Comparison of ENCODE assay signal across 8 cellular contexts in genomic region chr10:119597405-119598186, GRCh38. TPM values are rescaled to one million over a fixed set of nuclear protein-coding genes. Genes with fewer than 3 reads are reported as not detected.
DNase-seq lines count a peak whose midpoint lies in the region; ATAC-seq and TF ChIP-seq lines count a peak whose summit lies in the region.

No MANE protein-coding gene starts in this region.

- no peak overlapping the region for H2BK15ac ChIP-seq in neuronal stem cell (ENCODE audit: low read length)

- peak overlapping the region; percentile 95 for H3K27ac Mint-ChIP-seq in dendritic cell treated with granulocyte-macrophage colony-stimulating factor and Interleukin-4, amounts not matched to agents 40 ng/mL and 50 ng/mL, for 4 days

- DNase-seq in neuronal stem cell (ENCODE audit: low spot score): no peak
- DNase-seq in stimulated activated naive CD4-positive, alpha-beta T cell treated with Interleukin-2 at 50 U/mL for 16 hours (lab: John Stamatoyannopoulos, UW): no peak
- no peak for DNase-seq in GM19240 (ENCODE audit: insufficient read length, low spot score)
- no peak for DNase-seq in iPS-NIHi7 (ENCODE audit: extremely low spot score)

- no peak for TF ChIP-seq CTCF in KMS-11 (conservative IDR thresholded peaks at IDR 0.05; ENCODE audit: low read depth, low read length)

- H3K4me1 ChIP-seq in KMS-11 (ENCODE audit: low read depth, poor library complexity, severe bottlenecking) (peaks cover 30% of the 10 kb centered on the region), neuronal stem cell (ENCODE audit: control insufficient read depth in 2 of 2, insufficient read depth in 1 of 2, low read depth in 1 of 2, low read length in 2 of 2) (peaks cover 5 to 19% of the 10 kb centered on the region in 2 donors)

- intact Hi-C loops in dendritic cell treated with granulocyte-macrophage colony-stimulating factor and Interleukin-4, amounts not matched to agents 40 ng/mL and 50 ng/mL, for 4 days (cut with micrococcal nuclease): loop anchor here (1.0 to 10.0 kb wide), 4 partner anchors 55 to 390 kb away; partner anchors contain the start of genes BAG3, GRK5 and RGS10

- H3K27me3 ChIP-seq in KMS-11 (ENCODE audit: insufficient read depth, low read depth) (no peaks in the 10 kb centered on the region), neuronal stem cell (ENCODE audit: control insufficient read depth in 3 of 3, insufficient read depth in 3 of 3, low read depth in 1 of 3, low read length in 3 of 3) (no peaks in the 10 kb centered on the region)

- peaks cover 8% of the 10 kb centered on the region; the same call in 1 of the 2 replicates for H4K20me1 ChIP-seq in KMS-11 (ENCODE audit: insufficient read depth)

- no peak overlapping the region for H2AK5ac ChIP-seq in neuronal stem cell (ENCODE audit: low read depth, low read length)

- peak overlapping the region; percentile 94 for H3K4me3 Mint-ChIP-seq in dendritic cell treated with granulocyte-macrophage colony-stimulating factor and Interleukin-4, amounts not matched to agents 40 ng/mL and 50 ng/mL, for 4 days

- H3K9ac ChIP-seq in KMS-11: peak overlapping the region; percentile 97
- H3K9ac ChIP-seq in neuronal stem cell (ENCODE audit: low read depth, low read length, poor library complexity): no peak overlapping the region

- no peaks in the 10 kb centered on the region for H3K27me3 Mint-ChIP-seq in dendritic cell treated with granulocyte-macrophage colony-stimulating factor and Interleukin-4, amounts not matched to agents 40 ng/mL and 50 ng/mL, for 4 days

- no peak overlapping the region for H4K8ac ChIP-seq in neuronal stem cell (ENCODE audit: low read depth, low read length)

- no peak overlapping the region for H4K91ac ChIP-seq in neuronal stem cell (ENCODE audit: low read depth, low read length, poor library complexity)

- no peaks in the 10 kb centered on the region for H3K9me3 Mint-ChIP-seq in dendritic cell treated with granulocyte-macrophage colony-stimulating factor and Interleukin-4, amounts not matched to agents 40 ng/mL and 50 ng/mL, for 4 days

- H3K27ac ChIP-seq in KMS-11 (peak overlapping the region; percentile 97), neuronal stem cell (replicated peaks; ENCODE audit: low read length) (no peak overlapping the region)

- H3K79me2 ChIP-seq in KMS-11 (ENCODE audit: insufficient read depth, low read depth): peaks cover 37% of the 10 kb centered on the region

- H3K36me3 Mint-ChIP-seq in dendritic cell treated with granulocyte-macrophage colony-stimulating factor and Interleukin-4, amounts not matched to agents 40 ng/mL and 50 ng/mL, for 4 days (ENCODE audit: low read depth): peaks cover 39% of the 10 kb centered on the region

- no peak overlapping the region for H2BK5ac ChIP-seq in neuronal stem cell (ENCODE audit: low read length)

- H3K18ac ChIP-seq in neuronal stem cell (ENCODE audit: low read length): no peak overlapping the region

- H3K36me3 ChIP-seq in KMS-11 (ENCODE audit: insufficient read depth) (no peaks in the 10 kb centered on the region; the same call in 1 of the 2 replicates), neuronal stem cell (replicated peaks in 1 of 2; ENCODE audit: control insufficient read depth in 2 of 2, insufficient read depth in 2 of 2, low read length in 2 of 2) (peaks cover 2 to 29% of the 10 kb centered on the region in 2 donors)

- no peak overlapping the region for H2BK120ac ChIP-seq in neuronal stem cell (ENCODE audit: low read depth, low read length)

- no CpG with 5 or more reads among the region's 21 CpGs for WGBS in neuronal stem cell (ENCODE audit: extremely low coverage in 2 of 2, insufficient read length in 2 of 2, insufficient replicate concordance in 1 of 2), 2 donors

- H3K23ac ChIP-seq in neuronal stem cell (ENCODE audit: low read depth, low read length, poor library complexity): no peak overlapping the region

- ATAC-seq in GM18867 (IDR thresholded peaks at IDR 0.05; ENCODE audit: unreplicated experiment) (peak; percentile 19), GM21423 (IDR thresholded peaks at IDR 0.05; ENCODE audit: unreplicated experiment) (no peak)

- H3K4me1 Mint-ChIP-seq in dendritic cell treated with granulocyte-macrophage colony-stimulating factor and Interleukin-4, amounts not matched to agents 40 ng/mL and 50 ng/mL, for 4 days (ENCODE audit: low read depth): peaks cover 41% of the 10 kb centered on the region

- H3K79me1 ChIP-seq in neuronal stem cell (ENCODE audit: low read depth, low read length): no peaks in the 10 kb centered on the region

- peaks cover 3 to 11% of the 10 kb centered on the region in 2 donors for H3K9me3 ChIP-seq in neuronal stem cell (replicated peaks in 1 of 2; ENCODE audit: control insufficient read depth in 2 of 2, insufficient read depth in 1 of 2, low read depth in 1 of 2, low read length in 2 of 2)

- H2BK12ac ChIP-seq in neuronal stem cell (ENCODE audit: low read length): no peak overlapping the region

- H3K4me2 ChIP-seq in KMS-11 (peak overlapping the region; percentile 89), neuronal stem cell (ENCODE audit: insufficient read depth, low read length, poor library complexity, severe bottlenecking) (peak overlapping the region; percentile 66)

- H2AFZ ChIP-seq in KMS-11 (ENCODE audit: low read depth) (peak overlapping the region; percentile 76), neuronal stem cell (ENCODE audit: low read length) (peak overlapping the region; percentile 78)

- no peak overlapping the region for H3K4me3 ChIP-seq in KMS-11 (IDR thresholded peaks at IDR 0.05; ENCODE audit: insufficient read depth, low read depth, low read length)
- peak overlapping the region in 1 of 2 donors; percentile 99 for H3K4me3 ChIP-seq in neuronal stem cell (ENCODE audit: low read length in 2 of 2)

- H3K14ac ChIP-seq in neuronal stem cell (ENCODE audit: low read length): no peak overlapping the region

- no peak overlapping the region for H3K4ac ChIP-seq in neuronal stem cell (ENCODE audit: low read length)

RNA-seq across cellular contexts. Expression of gene TIAL1, which starts 0.8 kb away (rescaled TPM):
- polyA plus RNA-seq in neuronal stem cell (2013, experiment 1 of 2): 115 TPM
- polyA plus RNA-seq in neuronal stem cell (2013, experiment 2 of 2): 120 TPM

RNA-seq across cellular contexts. Expression of gene BAG3, which starts 53.6 kb away (rescaled TPM):
- polyA plus RNA-seq in neuronal stem cell (2013, experiment 1 of 2): 12.6 TPM
- polyA plus RNA-seq in neuronal stem cell (2013, experiment 2 of 2): 12.7 TPM

RNA-seq across cellular contexts. Expression of gene RGS10, which starts 55.1 kb away (rescaled TPM):
- polyA plus RNA-seq in neuronal stem cell (2013, experiment 1 of 2): 32.6 TPM
- polyA plus RNA-seq in neuronal stem cell (2013, experiment 2 of 2): 34.6 TPM
